In the genomic region with DNA sequence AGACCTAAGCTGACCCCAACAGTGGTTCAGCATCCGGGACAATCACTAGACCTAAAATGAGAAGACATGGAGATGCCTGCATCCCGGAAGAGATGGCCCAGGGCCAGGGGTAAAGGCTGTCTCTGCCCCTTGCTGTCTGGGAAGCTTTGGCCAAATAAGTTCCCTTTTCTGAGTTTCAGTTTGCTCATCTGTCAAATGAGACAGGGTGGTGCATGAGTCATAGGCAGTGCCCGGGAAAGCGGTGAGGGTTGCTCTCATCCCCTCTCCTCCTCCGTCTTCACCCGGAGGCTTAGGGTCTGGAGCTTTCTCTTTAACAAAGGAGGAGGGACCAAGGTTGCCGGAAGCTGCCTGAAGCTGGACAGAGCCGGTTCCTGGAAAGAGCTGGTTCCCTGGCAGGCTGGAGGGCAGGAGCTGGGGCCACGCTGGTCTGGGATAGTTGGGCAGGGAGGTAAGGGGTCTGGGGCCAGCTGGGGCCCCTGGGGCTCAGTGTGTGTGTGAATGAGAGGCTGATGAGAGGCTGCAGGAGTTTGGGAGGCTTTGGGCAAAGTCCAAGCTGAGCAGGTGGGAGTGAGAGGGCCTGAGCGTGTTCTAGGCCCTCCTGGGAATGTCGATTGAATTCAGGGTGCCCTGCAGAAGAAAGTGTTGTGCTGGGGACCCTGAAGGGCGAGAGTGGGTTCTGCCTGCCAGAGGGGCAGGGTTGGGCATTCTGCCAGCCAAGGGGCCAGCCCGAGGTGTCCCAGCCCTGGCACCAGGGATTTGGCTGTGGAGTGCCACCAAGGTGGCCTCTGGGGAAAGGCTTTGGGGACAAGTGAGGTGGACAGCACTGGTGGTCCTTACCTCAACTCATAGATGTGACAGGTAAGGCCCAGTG, we compare ENCODE assay signal across 1 cellular context.
TF ChIP-seq lines count a peak whose summit lies in the region.

Gene SDSL, plus strand, starts transcription at position 351 of the 871 bp plus-strand sequence. CDS start 5,603 bp downstream, outside the sequence.

TF ChIP-seq in K562, 482 proteins besides CTCF, POLR2A, EP300 and RAD21 (continued from another document and continues in another):
- TF ChIP-seq TCF3 (CRISPR knock-in tag; IDR thresholded peaks at IDR 0.05): no peak; the same call in 1 of the 2 replicates
- TF ChIP-seq HMBOX1 (IDR thresholded peaks at IDR 0.05): 0 out of 2 replicates have a peak, but pooled peaks have one; percentile 26
- no peak for TF ChIP-seq ESRRB (CRISPR knock-in tag; IDR thresholded peaks at IDR 0.05; ENCODE audit: borderline replicate concordance)
- TF ChIP-seq, protein P1, sequence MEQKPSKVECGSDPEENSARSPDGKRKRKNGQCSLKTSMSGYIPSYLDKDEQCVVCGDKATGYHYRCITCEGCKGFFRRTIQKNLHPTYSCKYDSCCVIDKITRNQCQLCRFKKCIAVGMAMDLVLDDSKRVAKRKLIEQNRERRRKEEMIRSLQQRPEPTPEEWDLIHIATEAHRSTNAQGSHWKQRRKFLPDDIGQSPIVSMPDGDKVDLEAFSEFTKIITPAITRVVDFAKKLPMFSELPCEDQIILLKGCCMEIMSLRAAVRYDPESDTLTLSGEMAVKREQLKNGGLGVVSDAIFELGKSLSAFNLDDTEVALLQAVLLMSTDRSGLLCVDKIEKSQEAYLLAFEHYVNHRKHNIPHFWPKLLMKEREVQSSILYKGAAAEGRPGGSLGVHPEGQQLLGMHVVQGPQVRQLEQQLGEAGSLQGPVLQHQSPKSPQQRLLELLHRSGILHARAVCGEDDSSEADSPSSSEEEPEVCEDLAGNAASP (IDR thresholded peaks at IDR 0.05): no peak
- TF ChIP-seq TBP (optimal IDR thresholded peaks at IDR 0.05; ENCODE audit: low read depth, low read length): peak; percentile 75
- TF ChIP-seq, protein P2, sequence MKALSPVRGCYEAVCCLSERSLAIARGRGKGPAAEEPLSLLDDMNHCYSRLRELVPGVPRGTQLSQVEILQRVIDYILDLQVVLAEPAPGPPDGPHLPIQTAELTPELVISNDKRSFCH (CRISPR knock-in tag; IDR thresholded peaks at IDR 0.05): no peak
- TF ChIP-seq, protein P2 (tag; IDR thresholded peaks at IDR 0.05): peak; percentile 34; the same call in 1 of the 2 replicates
- peak; percentile 82; the same call in 1 of the 2 replicates for TF ChIP-seq ZNF830 (CRISPR knock-in tag; IDR thresholded peaks at IDR 0.05)
- TF ChIP-seq, protein P3, sequence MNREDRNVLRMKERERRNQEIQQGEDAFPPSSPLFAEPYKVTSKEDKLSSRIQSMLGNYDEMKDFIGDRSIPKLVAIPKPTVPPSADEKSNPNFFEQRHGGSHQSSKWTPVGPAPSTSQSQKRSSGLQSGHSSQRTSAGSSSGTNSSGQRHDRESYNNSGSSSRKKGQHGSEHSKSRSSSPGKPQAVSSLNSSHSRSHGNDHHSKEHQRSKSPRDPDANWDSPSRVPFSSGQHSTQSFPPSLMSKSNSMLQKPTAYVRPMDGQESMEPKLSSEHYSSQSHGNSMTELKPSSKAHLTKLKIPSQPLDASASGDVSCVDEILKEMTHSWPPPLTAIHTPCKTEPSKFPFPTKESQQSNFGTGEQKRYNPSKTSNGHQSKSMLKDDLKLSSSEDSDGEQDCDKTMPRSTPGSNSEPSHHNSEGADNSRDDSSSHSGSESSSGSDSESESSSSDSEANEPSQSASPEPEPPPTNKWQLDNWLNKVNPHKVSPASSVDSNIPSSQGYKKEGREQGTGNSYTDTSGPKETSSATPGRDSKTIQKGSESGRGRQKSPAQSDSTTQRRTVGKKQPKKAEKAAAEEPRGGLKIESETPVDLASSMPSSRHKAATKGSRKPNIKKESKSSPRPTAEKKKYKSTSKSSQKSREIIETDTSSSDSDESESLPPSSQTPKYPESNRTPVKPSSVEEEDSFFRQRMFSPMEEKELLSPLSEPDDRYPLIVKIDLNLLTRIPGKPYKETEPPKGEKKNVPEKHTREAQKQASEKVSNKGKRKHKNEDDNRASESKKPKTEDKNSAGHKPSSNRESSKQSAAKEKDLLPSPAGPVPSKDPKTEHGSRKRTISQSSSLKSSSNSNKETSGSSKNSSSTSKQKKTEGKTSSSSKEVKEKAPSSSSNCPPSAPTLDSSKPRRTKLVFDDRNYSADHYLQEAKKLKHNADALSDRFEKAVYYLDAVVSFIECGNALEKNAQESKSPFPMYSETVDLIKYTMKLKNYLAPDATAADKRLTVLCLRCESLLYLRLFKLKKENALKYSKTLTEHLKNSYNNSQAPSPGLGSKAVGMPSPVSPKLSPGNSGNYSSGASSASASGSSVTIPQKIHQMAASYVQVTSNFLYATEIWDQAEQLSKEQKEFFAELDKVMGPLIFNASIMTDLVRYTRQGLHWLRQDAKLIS (CRISPR knock-in tag; IDR thresholded peaks at IDR 0.05): 0 out of 2 replicates have a peak, but pooled peaks have one; percentile 26
- TF ChIP-seq ZSCAN29 (IDR thresholded peaks at IDR 0.05): no peak
- TF ChIP-seq CXXC5 (CRISPR knock-in tag; IDR thresholded peaks at IDR 0.05): no peak
- no peak for TF ChIP-seq STAT5A (IDR thresholded peaks at IDR 0.05; ENCODE audit: borderline replicate concordance, low read length)
- TF ChIP-seq, protein P4, sequence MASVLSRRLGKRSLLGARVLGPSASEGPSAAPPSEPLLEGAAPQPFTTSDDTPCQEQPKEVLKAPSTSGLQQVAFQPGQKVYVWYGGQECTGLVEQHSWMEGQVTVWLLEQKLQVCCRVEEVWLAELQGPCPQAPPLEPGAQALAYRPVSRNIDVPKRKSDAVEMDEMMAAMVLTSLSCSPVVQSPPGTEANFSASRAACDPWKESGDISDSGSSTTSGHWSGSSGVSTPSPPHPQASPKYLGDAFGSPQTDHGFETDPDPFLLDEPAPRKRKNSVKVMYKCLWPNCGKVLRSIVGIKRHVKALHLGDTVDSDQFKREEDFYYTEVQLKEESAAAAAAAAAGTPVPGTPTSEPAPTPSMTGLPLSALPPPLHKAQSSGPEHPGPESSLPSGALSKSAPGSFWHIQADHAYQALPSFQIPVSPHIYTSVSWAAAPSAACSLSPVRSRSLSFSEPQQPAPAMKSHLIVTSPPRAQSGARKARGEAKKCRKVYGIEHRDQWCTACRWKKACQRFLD (CRISPR knock-in tag; IDR thresholded peaks at IDR 0.05): peak; percentile 35
- TF ChIP-seq ZNF3 (CRISPR knock-in tag; IDR thresholded peaks at IDR 0.05): no peak
- TF ChIP-seq XRCC5 (IDR thresholded peaks at IDR 0.05; ENCODE audit: low read depth, low read length): no peak
- TF ChIP-seq BDP1 (IDR thresholded peaks at IDR 0.05; ENCODE audit: insufficient read depth, insufficient read length): no peak
- no peak for TF ChIP-seq SIRT6 (IDR thresholded peaks at IDR 0.05; ENCODE audit: low read depth, low read length)
- no peak for TF ChIP-seq COPS2 (conservative IDR thresholded peaks at IDR 0.05)
- TF ChIP-seq, protein P5, sequence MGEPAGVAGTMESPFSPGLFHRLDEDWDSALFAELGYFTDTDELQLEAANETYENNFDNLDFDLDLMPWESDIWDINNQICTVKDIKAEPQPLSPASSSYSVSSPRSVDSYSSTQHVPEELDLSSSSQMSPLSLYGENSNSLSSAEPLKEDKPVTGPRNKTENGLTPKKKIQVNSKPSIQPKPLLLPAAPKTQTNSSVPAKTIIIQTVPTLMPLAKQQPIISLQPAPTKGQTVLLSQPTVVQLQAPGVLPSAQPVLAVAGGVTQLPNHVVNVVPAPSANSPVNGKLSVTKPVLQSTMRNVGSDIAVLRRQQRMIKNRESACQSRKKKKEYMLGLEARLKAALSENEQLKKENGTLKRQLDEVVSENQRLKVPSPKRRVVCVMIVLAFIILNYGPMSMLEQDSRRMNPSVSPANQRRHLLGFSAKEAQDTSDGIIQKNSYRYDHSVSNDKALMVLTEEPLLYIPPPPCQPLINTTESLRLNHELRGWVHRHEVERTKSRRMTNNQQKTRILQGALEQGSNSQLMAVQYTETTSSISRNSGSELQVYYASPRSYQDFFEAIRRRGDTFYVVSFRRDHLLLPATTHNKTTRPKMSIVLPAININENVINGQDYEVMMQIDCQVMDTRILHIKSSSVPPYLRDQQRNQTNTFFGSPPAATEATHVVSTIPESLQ (CRISPR knock-in tag; IDR thresholded peaks at IDR 0.05): no peak
- TF ChIP-seq PRPF4 (IDR thresholded peaks at IDR 0.05; ENCODE audit: insufficient read depth, low read depth, low read length, poor library complexity, severe bottlenecking): no peak
- TF ChIP-seq ELK3 (CRISPR knock-in tag; IDR thresholded peaks at IDR 0.05): no peak
- TF ChIP-seq PHF8 (IDR thresholded peaks at IDR 0.05; ENCODE audit: borderline replicate concordance, low read length): peak; percentile 92
- TF ChIP-seq, protein P6, sequence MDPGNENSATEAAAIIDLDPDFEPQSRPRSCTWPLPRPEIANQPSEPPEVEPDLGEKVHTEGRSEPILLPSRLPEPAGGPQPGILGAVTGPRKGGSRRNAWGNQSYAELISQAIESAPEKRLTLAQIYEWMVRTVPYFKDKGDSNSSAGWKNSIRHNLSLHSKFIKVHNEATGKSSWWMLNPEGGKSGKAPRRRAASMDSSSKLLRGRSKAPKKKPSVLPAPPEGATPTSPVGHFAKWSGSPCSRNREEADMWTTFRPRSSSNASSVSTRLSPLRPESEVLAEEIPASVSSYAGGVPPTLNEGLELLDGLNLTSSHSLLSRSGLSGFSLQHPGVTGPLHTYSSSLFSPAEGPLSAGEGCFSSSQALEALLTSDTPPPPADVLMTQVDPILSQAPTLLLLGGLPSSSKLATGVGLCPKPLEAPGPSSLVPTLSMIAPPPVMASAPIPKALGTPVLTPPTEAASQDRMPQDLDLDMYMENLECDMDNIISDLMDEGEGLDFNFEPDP (CRISPR knock-in tag; IDR thresholded peaks at IDR 0.05): no peak
- TF ChIP-seq, protein P7, sequence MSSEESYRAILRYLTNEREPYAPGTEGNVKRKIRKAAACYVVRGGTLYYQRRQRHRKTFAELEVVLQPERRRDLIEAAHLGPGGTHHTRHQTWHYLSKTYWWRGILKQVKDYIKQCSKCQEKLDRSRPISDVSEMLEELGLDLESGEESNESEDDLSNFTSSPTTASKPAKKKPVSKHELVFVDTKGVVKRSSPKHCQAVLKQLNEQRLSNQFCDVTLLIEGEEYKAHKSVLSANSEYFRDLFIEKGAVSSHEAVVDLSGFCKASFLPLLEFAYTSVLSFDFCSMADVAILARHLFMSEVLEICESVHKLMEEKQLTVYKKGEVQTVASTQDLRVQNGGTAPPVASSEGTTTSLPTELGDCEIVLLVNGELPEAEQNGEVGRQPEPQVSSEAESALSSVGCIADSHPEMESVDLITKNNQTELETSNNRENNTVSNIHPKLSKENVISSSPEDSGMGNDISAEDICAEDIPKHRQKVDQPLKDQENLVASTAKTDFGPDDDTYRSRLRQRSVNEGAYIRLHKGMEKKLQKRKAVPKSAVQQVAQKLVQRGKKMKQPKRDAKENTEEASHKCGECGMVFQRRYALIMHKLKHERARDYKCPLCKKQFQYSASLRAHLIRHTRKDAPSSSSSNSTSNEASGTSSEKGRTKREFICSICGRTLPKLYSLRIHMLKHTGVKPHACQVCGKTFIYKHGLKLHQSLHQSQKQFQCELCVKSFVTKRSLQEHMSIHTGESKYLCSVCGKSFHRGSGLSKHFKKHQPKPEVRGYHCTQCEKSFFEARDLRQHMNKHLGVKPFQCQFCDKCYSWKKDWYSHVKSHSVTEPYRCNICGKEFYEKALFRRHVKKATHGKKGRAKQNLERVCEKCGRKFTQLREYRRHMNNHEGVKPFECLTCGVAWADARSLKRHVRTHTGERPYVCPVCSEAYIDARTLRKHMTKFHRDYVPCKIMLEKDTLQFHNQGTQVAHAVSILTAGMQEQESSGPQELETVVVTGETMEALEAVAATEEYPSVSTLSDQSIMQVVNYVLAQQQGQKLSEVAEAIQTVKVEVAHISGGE (CRISPR knock-in tag; IDR thresholded peaks at IDR 0.05): peak in 1 of 3 experiments; percentile 86; a peak in 2 of 6 replicates
- 0 out of 2 replicates have a peak, but pooled peaks have one; percentile 80 for TF ChIP-seq ZNF717 (CRISPR knock-in tag; IDR thresholded peaks at IDR 0.05)
- TF ChIP-seq BRF2 (IDR thresholded peaks at IDR 0.05; ENCODE audit: borderline replicate concordance, insufficient read depth, insufficient read length): no peak
- TF ChIP-seq, protein P8, sequence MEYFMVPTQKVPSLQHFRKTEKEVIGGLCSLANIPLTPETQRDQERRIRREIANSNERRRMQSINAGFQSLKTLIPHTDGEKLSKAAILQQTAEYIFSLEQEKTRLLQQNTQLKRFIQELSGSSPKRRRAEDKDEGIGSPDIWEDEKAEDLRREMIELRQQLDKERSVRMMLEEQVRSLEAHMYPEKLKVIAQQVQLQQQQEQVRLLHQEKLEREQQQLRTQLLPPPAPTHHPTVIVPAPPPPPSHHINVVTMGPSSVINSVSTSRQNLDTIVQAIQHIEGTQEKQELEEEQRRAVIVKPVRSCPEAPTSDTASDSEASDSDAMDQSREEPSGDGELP (CRISPR knock-in tag; IDR thresholded peaks at IDR 0.05; ENCODE audit: borderline replicate concordance): peak; percentile 69; the same call in 1 of the 2 replicates
- no peak for TF ChIP-seq XRCC3 (IDR thresholded peaks at IDR 0.05)
- TF ChIP-seq ETV5 (CRISPR knock-in tag; IDR thresholded peaks at IDR 0.05; ENCODE audit: low read depth): 0 out of 2 replicates have a peak, but pooled peaks have one; percentile 59
- TF ChIP-seq ATF2 (CRISPR knock-in tag; IDR thresholded peaks at IDR 0.05): no peak
